ENCODE assay signal across 8 cellular contexts in the genomic region with DNA sequence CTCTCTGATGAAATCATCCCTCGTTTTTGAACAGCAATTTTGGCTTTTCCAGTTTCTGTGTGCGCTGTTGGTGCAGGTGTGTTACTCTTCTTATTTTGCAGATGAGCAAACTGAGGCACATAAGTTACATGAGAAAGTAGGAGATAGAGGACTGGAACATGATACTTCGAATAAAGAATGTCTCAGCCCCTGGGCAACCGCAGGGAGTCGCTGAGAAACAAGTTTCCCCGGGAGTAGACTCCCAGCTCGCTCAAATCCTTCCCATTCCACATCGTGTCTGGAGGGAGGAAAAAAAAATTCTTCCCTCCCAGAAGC. TPM values are rescaled to one million over a fixed set of nuclear protein-coding genes. Genes with fewer than 3 reads are reported as not detected.
DNase-seq lines count a peak whose midpoint lies in the region; ATAC-seq lines count a peak whose summit lies in the region.

No MANE protein-coding gene starts in this region.

- no peak overlapping the region for H3K18ac ChIP-seq in mesenchymal stem cell (ENCODE audit: low read depth in 1 of 2, low read length in 2 of 2)

- H3K27me3 ChIP-seq in mesenchymal stem cell (ENCODE audit: control insufficient read depth in 1 of 2, insufficient read depth in 1 of 2, low read length in 2 of 2), result no peaks in the 10 kb centered on the region

- ATAC-seq in GM18867 (IDR thresholded peaks at IDR 0.05; ENCODE audit: unreplicated experiment), result peak; percentile 5
- ATAC-seq in HG02981 (IDR thresholded peaks at IDR 0.05; ENCODE audit: unreplicated experiment), result peak; percentile 1

- no peak overlapping the region for H4K91ac ChIP-seq in mesenchymal stem cell (ENCODE audit: low read length)

- DNase-seq in mesenchymal stem cell (no peak), NCI-H2171 treated with DMSO at 0.1 percent for 48 hours (lab: John Stamatoyannopoulos, UW) (no peak), HK-2 (ENCODE audit: unreplicated experiment) (no peak), mucosa of gallbladder (ENCODE audit: low spot score) (no peak), occipital lobe (lab: John Stamatoyannopoulos, UW) (no peak)

- no peak overlapping the region for H3K14ac ChIP-seq in mesenchymal stem cell (ENCODE audit: low read length in 2 of 2)

- peaks cover 10% of the 10 kb centered on the region for H3K4me1 ChIP-seq in mesenchymal stem cell (ENCODE audit: control insufficient read depth, insufficient read depth, low read depth, low read length)

- no peak overlapping the region for H3K23ac ChIP-seq in mesenchymal stem cell (ENCODE audit: low read length in 2 of 2)

- H3K4ac ChIP-seq in mesenchymal stem cell (ENCODE audit: low read depth in 1 of 2, low read length in 2 of 2), result no peak overlapping the region

- peak overlapping the region; percentile 79 for H3K4me2 ChIP-seq in mesenchymal stem cell (ENCODE audit: low read length, poor library complexity, severe bottlenecking)

- H2BK120ac ChIP-seq in mesenchymal stem cell (ENCODE audit: low read depth, low read length), result no peak overlapping the region

- H2BK12ac ChIP-seq in mesenchymal stem cell (ENCODE audit: low read length in 2 of 2), result no peak overlapping the region

- H3K27ac ChIP-seq in adipose tissue (ENCODE audit: low read depth, low read length), result peak overlapping the region; percentile 2
- peak overlapping the region; percentile 63 for H3K27ac ChIP-seq in mesenchymal stem cell (ENCODE audit: low read length, poor library complexity, severe bottlenecking)

- H3K9ac ChIP-seq in mesenchymal stem cell (ENCODE audit: low read length), result peak overlapping the region; percentile 70

- no peak overlapping the region for H2BK5ac ChIP-seq in mesenchymal stem cell (ENCODE audit: low read depth, low read length, poor library complexity, severe bottlenecking)

- H2AFZ ChIP-seq in mesenchymal stem cell (ENCODE audit: low read depth, low read length), result no peak overlapping the region

- H3K79me1 ChIP-seq in mesenchymal stem cell (replicated peaks; ENCODE audit: low read length, poor library complexity, severe bottlenecking), result peaks cover 5% of the 10 kb centered on the region

- no peak overlapping the region for H2BK15ac ChIP-seq in mesenchymal stem cell (ENCODE audit: low read depth, poor library complexity, severe bottlenecking)

- peaks cover 0 to 21% of the 10 kb centered on the region in 2 experiments for H3K36me3 ChIP-seq in mesenchymal stem cell (ENCODE audit: control insufficient read depth in 1 of 2, insufficient read depth in 2 of 2, low read depth in 1 of 2, low read length in 2 of 2)

- no peak overlapping the region for H2AK5ac ChIP-seq in mesenchymal stem cell (ENCODE audit: low read length, severe bottlenecking)

- no peaks in the 10 kb centered on the region for H3K9me3 ChIP-seq in mesenchymal stem cell (ENCODE audit: control insufficient read depth, low read length)

- 2 to 6% (median 3%) methylated on average over 8 of the region's 8 CpGs for WGBS in adipose tissue, 3 donors
- 5% methylated on average over 7 of the region's 8 CpGs for WGBS in mesenchymal stem cell

- H3K4me3 ChIP-seq in mesenchymal stem cell (ENCODE audit: insufficient read depth in 1 of 2, low read depth in 1 of 2, low read length in 2 of 2), result peak overlapping the region in 1 of 2 experiments; percentile 72

- H4K8ac ChIP-seq in mesenchymal stem cell (ENCODE audit: low read length), result no peak overlapping the region

RNA-seq across cellular contexts. Expression of gene MXI1, which starts 18.0 kb away (rescaled TPM):
- polyA plus RNA-seq in adipose tissue, result 10 to 100 TPM; 16.6 to 28.8 (median 24.2) TPM
- 7.8 TPM for polyA plus RNA-seq in mesenchymal stem cell (2013, experiment 1 of 2)
- polyA plus RNA-seq in mesenchymal stem cell (2013, experiment 2 of 2), result 8.3 TPM
- total RNA-seq in mucosa of gallbladder (58.8 TPM), occipital lobe (68.2 TPM)
